In the genomic region with DNA sequence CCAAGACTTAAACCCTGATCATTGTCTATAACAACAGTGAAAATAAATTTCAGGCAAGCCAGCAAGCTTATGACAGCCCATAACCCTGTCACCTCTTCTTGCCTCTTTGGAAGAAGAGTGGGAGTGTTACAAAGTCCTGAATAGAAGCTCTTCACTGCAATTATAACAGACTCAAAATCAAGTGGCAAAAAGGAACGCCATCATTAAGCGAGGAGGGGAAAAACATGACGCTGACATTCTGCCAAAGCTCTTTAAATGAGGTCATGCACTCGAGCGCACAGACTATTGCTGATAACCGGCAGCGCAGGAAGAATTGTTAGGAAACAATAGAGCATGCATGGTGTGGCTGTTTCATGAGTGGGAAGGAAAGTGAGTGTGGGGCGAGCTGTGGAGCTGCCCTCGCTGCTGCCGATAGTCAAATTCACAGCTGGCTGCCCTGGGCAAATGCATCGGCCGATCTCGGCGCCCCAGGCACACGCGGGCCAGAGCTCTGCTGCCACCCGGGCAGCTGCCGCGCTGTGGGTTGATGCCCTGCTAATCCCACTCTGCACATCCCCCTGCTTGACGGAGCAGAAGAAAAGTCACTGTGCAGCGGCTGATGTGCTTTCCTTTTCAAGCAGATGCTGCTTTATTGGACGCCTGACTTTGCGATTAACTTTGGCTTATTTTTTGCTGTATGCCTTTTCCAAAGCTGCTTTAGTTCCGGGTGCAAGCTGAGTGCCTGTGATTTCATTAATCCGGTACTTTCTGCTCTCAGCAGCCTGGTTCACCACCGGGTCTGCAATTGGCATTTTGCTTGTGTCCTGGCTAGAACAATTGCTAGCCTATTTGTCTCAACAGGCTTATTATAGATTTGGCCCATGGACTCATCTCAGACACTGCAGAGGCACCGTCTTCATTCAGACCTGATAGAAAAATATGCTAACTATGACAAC, we compare ENCODE assay signal across 12 cellular contexts.
DNase-seq lines count a peak whose midpoint lies in the region; ATAC-seq, FAIRE-seq and TF ChIP-seq lines count a peak whose summit lies in the region.
"Had no signal": no experiment of that assay in that cellular context is flagged by ENCODE, and none has a peak within 500 bp of the region (broad histone marks: within the 10 kb centered on the region; RNA-seq: fewer than 3 reads in every experiment).

No MANE protein-coding gene starts in this region.

- no peaks in the 10 kb centered on the region for H3K36me3 Mint-ChIP-seq in mesothelial cell of epicardium

- in situ Hi-C loops in astrocyte of the spinal cord (cut with HindIII; ENCODE audit: low sequenced_read_pairs): no loop called here

- DNase-seq in D721Med (ENCODE audit: insufficient read length, low spot score): peak; percentile 26
- peak; percentile 86 for DNase-seq in NCI-H2107 treated with DMSO at 0.1 percent for 48 hours (lab: John Stamatoyannopoulos, UW; ENCODE audit: unreplicated experiment)
- no peak for DNase-seq in astrocyte of the spinal cord (ENCODE audit: low read depth, low spot score)
- DNase-seq in medulla oblongata (ENCODE audit: extremely low spot score): peak; percentile 4
- no peak for DNase-seq in SKM-1 treated with dmso at 0.1 percent for 144 hours (lab: John Stamatoyannopoulos, UW; ENCODE audit: unreplicated experiment)
- no peak for DNase-seq in mesothelial cell of epicardium (ENCODE audit: low spot score in 2 of 2, unreplicated experiment in 2 of 2)
- DNase-seq: activated B cell treated with CpG ODN at 0.5 μM for 24 hours; activated gamma-delta T cell treated with Interleukin-2 at 50 U/mL for 16 hours; stimulated activated naive CD8-positive, alpha-beta T cell treated with anti-CD3 and anti-CD28 coated beads, Interleukin-15, Interleukin-2, amounts not matched to agents 100 U/mL and 50 U/mL, for 24 hours had no signal

- peaks cover 31% of the 10 kb centered on the region for H3K27me3 Mint-ChIP-seq in mesothelial cell of epicardium (ENCODE audit: low read depth)
- H3K27me3 Mint-ChIP-seq: activated B cell treated with CpG ODN at 0.5 μM for 24 hours had no signal

- ATAC-seq in HG03354 (IDR thresholded peaks at IDR 0.05; ENCODE audit: poor library complexity, severe bottlenecking, unreplicated experiment) (no peak), HG03045 (IDR thresholded peaks at IDR 0.05; ENCODE audit: unreplicated experiment) (no peak)
- ATAC-seq: stimulated activated naive CD8-positive, alpha-beta T cell treated with anti-CD3 and anti-CD28 coated beads, Interleukin-15, Interleukin-2, amounts not matched to agents 100 U/mL and 50 U/mL, for 24 hours had no signal

- H3K27ac Mint-ChIP-seq in mesothelial cell of epicardium: no peak overlapping the region
- H3K27ac Mint-ChIP-seq: activated B cell treated with CpG ODN at 0.5 μM for 24 hours had no signal

- peak overlapping the region; percentile 10 for H3K4me3 ChIP-seq in astrocyte of the spinal cord (ENCODE audit: low read depth, low read length)
- H3K4me3 ChIP-seq: BLaER1 treated with 17β-estradiol and CSF1 and Interleukin-3, amounts not matched to agents 10 nM and 100 nM had no signal

- H3K9me3 Mint-ChIP-seq in mesothelial cell of epicardium: no peaks in the 10 kb centered on the region
- H3K9me3 Mint-ChIP-seq: activated B cell treated with CpG ODN at 0.5 μM for 24 hours had no signal

- H3K4me3 Mint-ChIP-seq in mesothelial cell of epicardium: no peak overlapping the region
- H3K4me3 Mint-ChIP-seq: activated B cell treated with CpG ODN at 0.5 μM for 24 hours had no signal

- peaks cover 5% of the 10 kb centered on the region for H3K4me1 Mint-ChIP-seq in mesothelial cell of epicardium
- H3K4me1 Mint-ChIP-seq: activated B cell treated with CpG ODN at 0.5 μM for 24 hours had no signal

- no peak for FAIRE-seq in D721Med (lab: Jason Lieb, UNC)

- TF ChIP-seq CTCF in D721Med (IDR thresholded peaks at IDR 0.05; ENCODE audit: insufficient read depth, missing control alignments) (no peak), astrocyte of the spinal cord (IDR thresholded peaks at IDR 0.05; ENCODE audit: low read depth, low read length) (no peak), mesothelial cell of epicardium (IDR thresholded peaks at IDR 0.05; ENCODE audit: unreplicated experiment) (no peak)

Comparison
In these comparisons a context has a peak if more than half of its experiments do, and no peak if none do; other contexts are left out.
1. DNase-seq: peak in D721Med (single experiment), NCI-H2107 treated with DMSO at 0.1 percent for 48 hours (single experiment) and medulla oblongata (single experiment); none in astrocyte of the spinal cord (single experiment), SKM-1 treated with dmso at 0.1 percent for 144 hours (single experiment) and mesothelial cell of epicardium (0 of 2).